In the genomic region with DNA sequence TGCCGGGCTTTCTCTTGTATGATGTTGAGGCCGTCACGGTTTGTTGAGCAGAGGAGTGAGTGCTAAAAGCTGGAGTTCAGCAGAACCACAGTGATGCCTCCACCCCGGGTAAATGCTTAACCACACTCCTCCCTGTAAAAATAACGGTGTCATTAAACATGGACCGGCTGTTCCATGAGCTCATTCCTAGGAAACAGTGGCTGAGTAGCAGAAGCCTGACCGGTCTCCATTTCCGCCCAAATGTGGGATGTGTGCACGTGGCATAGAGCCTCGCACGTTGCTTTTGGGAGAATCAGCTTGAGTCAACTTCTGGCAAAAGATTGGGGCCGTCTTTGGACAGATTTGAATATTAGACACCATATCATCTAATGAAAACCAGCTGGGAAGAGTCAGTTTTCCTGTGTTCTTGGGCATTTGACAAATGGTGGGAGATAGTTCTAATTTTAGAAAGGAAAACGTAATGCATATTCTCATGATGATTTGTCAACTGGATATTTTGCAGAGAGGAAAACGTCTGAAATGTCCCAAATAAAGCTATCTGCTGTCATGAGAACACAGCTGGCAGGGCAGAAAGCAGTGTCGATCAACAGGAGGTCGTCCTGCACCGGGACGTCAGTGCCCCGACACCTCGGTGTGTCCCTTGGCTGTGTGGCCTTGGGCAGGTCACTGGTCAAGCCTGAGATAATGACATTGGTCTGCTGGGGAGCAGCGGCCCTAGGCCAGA, we compare ENCODE assay signal across 1 cellular context.
TF ChIP-seq lines count a peak whose summit lies in the region.

No MANE protein-coding gene starts in this region.

TF ChIP-seq in GM12878, 131 proteins besides CTCF, POLR2A, EP300 and RAD21 (continues in another document):
- TF ChIP-seq BMI1 (IDR thresholded peaks at IDR 0.05; ENCODE audit: borderline replicate concordance) (peak; percentile 28; the same call in 1 of the 2 replicates), ESRRA (IDR thresholded peaks at IDR 0.05; ENCODE audit: low read length) (no peak), CREM (IDR thresholded peaks at IDR 0.05; ENCODE audit: low read depth) (peak; percentile 71), CHD2 (IDR thresholded peaks at IDR 0.05; ENCODE audit: borderline replicate concordance, low read depth, low read length) (peak; percentile 20; the same call in 1 of the 2 replicates), RCOR1 (conservative IDR thresholded peaks at IDR 0.05; ENCODE audit: low read depth, low read length) (no peak), BACH1 (IDR thresholded peaks at IDR 0.05; ENCODE audit: borderline replicate concordance) (0 out of 2 replicates have a peak, but pooled peaks have one; percentile 15), CBFB (IDR thresholded peaks at IDR 0.05; ENCODE audit: low read depth) (peak; percentile 70), BHLHE40 (IDR thresholded peaks at IDR 0.05; ENCODE audit: borderline replicate concordance in 1 of 2, low read depth in 2 of 2, low read length in 1 of 2) (peak; percentile 51 to 72; a peak in 1 of 4 replicates), GATAD2B (conservative IDR thresholded peaks at IDR 0.05; ENCODE audit: low read depth) (peak; percentile 71; the same call in 1 of the 2 replicates), NFIC (IDR thresholded peaks at IDR 0.05; ENCODE audit: low read depth, low read length) (peak; percentile 62), ZNF384 (IDR thresholded peaks at IDR 0.05; ENCODE audit: borderline replicate concordance, low read depth, low read length) (no peak), DPF2 (IDR thresholded peaks at IDR 0.05) (peak; percentile 91), TCF12 (IDR thresholded peaks at IDR 0.05; ENCODE audit: low read depth, low read length) (peak; percentile 85), NBN (IDR thresholded peaks at IDR 0.05) (0 out of 2 replicates have a peak, but pooled peaks have one; percentile 66), ASH2L (IDR thresholded peaks at IDR 0.05; ENCODE audit: borderline replicate concordance, low read depth) (no peak), POLR2AphosphoS5 (IDR thresholded peaks at IDR 0.05; ENCODE audit: low read length) (no peak), PAX8 (IDR thresholded peaks at IDR 0.05) (peak; percentile 99), MYC (IDR thresholded peaks at IDR 0.05; ENCODE audit: insufficient read depth, insufficient read length, insufficient replicate concordance, low read length, severe bottlenecking) (no peak), BCL11A (IDR thresholded peaks at IDR 0.05; ENCODE audit: low read depth, low read length) (peak; percentile 50; the same call in 1 of the 2 replicates), IKZF1 (conservative IDR thresholded peaks at IDR 0.05) (peak; percentile 96), IKZF2 (IDR thresholded peaks at IDR 0.05) (peak; percentile 94 to 95), JUNB (IDR thresholded peaks at IDR 0.05) (peak; percentile 60), ATF7 (IDR thresholded peaks at IDR 0.05; ENCODE audit: low read depth) (peak; percentile 80; the same call in 1 of the 2 replicates), ZNF217 (IDR thresholded peaks at IDR 0.05) (peak; percentile 57; the same call in 1 of the 2 replicates), NR2F1 (conservative IDR thresholded peaks at IDR 0.05) (0 out of 2 replicates have a peak, but pooled peaks have one; percentile 30), RUNX3 (IDR thresholded peaks at IDR 0.05; ENCODE audit: low read length) (peak; percentile 93), POU2F2 (IDR thresholded peaks at IDR 0.05; ENCODE audit: borderline replicate concordance, low read depth, low read length) (no peak), POLR2AphosphoS2 (IDR thresholded peaks at IDR 0.05; ENCODE audit: low read depth, low read length) (no peak), PAX5 (IDR thresholded peaks at IDR 0.05; ENCODE audit: borderline replicate concordance, low read depth, low read length) (peak; percentile 99), YBX1 (IDR thresholded peaks at IDR 0.05) (no peak), EED (IDR thresholded peaks at IDR 0.05; ENCODE audit: low read depth) (peak; percentile 88), TCF3 (IDR thresholded peaks at IDR 0.05; ENCODE audit: borderline replicate concordance, insufficient read depth, low read depth, low read length) (peak; percentile 61; the same call in 1 of the 2 replicates), MTA2 (IDR thresholded peaks at IDR 0.05; ENCODE audit: low read depth) (peak; percentile 79), SRF (IDR thresholded peaks at IDR 0.05; ENCODE audit: low read depth in 2 of 2, low read length in 2 of 2) (peak in 1 of 2 experiments; percentile 82; a peak in 2 of 4 replicates), GABPA (IDR thresholded peaks at IDR 0.05; ENCODE audit: low read depth) (0 out of 2 replicates have a peak, but pooled peaks have one; percentile 25), MEF2B (IDR thresholded peaks at IDR 0.05; ENCODE audit: partially characterized antibody, poor library complexity, severe bottlenecking) (peak; percentile 27), NFXL1 (IDR thresholded peaks at IDR 0.05; ENCODE audit: borderline replicate concordance) (no peak), SP1 (IDR thresholded peaks at IDR 0.05; ENCODE audit: low read depth, low read length) (peak; percentile 67)
- TF ChIP-seq, protein P1, sequence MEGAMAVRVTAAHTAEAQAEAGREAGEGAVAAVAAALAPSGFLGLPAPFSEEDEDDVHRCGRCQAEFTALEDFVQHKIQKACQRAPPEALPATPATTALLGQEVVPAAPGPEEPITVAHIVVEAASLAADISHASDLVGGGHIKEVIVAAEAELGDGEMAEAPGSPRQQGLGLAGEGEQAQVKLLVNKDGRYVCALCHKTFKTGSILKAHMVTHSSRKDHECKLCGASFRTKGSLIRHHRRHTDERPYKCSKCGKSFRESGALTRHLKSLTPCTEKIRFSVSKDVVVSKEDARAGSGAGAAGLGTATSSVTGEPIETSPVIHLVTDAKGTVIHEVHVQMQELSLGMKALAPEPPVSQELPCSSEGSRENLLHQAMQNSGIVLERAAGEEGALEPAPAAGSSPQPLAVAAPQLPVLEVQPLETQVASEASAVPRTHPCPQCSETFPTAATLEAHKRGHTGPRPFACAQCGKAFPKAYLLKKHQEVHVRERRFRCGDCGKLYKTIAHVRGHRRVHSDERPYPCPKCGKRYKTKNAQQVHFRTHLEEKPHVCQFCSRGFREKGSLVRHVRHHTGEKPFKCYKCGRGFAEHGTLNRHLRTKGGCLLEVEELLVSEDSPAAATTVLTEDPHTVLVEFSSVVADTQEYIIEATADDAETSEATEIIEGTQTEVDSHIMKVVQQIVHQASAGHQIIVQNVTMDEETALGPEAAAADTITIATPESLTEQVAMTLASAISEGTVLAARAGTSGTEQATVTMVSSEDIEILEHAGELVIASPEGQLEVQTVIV (IDR thresholded peaks at IDR 0.05; ENCODE audit: borderline replicate concordance, partially characterized antibody) = no peak
- TF ChIP-seq, protein P2, sequence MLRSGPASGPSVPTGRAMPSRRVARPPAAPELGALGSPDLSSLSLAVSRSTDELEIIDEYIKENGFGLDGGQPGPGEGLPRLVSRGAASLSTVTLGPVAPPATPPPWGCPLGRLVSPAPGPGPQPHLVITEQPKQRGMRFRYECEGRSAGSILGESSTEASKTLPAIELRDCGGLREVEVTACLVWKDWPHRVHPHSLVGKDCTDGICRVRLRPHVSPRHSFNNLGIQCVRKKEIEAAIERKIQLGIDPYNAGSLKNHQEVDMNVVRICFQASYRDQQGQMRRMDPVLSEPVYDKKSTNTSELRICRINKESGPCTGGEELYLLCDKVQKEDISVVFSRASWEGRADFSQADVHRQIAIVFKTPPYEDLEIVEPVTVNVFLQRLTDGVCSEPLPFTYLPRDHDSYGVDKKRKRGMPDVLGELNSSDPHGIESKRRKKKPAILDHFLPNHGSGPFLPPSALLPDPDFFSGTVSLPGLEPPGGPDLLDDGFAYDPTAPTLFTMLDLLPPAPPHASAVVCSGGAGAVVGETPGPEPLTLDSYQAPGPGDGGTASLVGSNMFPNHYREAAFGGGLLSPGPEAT (IDR thresholded peaks at IDR 0.05; ENCODE audit: low read depth) = peak; percentile 91
- TF ChIP-seq, protein P3, sequence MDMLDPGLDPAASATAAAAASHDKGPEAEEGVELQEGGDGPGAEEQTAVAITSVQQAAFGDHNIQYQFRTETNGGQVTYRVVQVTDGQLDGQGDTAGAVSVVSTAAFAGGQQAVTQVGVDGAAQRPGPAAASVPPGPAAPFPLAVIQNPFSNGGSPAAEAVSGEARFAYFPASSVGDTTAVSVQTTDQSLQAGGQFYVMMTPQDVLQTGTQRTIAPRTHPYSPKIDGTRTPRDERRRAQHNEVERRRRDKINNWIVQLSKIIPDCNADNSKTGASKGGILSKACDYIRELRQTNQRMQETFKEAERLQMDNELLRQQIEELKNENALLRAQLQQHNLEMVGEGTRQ (IDR thresholded peaks at IDR 0.05; ENCODE audit: borderline replicate concordance, low read depth, low read length) = no peak
- TF ChIP-seq, protein P4, sequence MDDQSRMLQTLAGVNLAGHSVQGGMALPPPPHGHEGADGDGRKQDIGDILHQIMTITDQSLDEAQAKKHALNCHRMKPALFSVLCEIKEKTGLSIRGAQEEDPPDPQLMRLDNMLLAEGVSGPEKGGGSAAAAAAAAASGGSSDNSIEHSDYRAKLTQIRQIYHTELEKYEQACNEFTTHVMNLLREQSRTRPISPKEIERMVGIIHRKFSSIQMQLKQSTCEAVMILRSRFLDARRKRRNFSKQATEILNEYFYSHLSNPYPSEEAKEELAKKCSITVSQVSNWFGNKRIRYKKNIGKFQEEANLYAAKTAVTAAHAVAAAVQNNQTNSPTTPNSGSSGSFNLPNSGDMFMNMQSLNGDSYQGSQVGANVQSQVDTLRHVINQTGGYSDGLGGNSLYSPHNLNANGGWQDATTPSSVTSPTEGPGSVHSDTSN (IDR thresholded peaks at IDR 0.05; ENCODE audit: insufficient replicate concordance, low read depth, low read length) = peak; percentile 21
- TF ChIP-seq, protein P5, sequence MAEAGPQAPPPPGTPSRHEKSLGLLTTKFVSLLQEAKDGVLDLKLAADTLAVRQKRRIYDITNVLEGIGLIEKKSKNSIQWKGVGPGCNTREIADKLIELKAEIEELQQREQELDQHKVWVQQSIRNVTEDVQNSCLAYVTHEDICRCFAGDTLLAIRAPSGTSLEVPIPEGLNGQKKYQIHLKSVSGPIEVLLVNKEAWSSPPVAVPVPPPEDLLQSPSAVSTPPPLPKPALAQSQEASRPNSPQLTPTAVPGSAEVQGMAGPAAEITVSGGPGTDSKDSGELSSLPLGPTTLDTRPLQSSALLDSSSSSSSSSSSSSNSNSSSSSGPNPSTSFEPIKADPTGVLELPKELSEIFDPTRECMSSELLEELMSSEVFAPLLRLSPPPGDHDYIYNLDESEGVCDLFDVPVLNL (IDR thresholded peaks at IDR 0.05; ENCODE audit: low read depth, low read length) = no peak
- TF ChIP-seq, protein P6, sequence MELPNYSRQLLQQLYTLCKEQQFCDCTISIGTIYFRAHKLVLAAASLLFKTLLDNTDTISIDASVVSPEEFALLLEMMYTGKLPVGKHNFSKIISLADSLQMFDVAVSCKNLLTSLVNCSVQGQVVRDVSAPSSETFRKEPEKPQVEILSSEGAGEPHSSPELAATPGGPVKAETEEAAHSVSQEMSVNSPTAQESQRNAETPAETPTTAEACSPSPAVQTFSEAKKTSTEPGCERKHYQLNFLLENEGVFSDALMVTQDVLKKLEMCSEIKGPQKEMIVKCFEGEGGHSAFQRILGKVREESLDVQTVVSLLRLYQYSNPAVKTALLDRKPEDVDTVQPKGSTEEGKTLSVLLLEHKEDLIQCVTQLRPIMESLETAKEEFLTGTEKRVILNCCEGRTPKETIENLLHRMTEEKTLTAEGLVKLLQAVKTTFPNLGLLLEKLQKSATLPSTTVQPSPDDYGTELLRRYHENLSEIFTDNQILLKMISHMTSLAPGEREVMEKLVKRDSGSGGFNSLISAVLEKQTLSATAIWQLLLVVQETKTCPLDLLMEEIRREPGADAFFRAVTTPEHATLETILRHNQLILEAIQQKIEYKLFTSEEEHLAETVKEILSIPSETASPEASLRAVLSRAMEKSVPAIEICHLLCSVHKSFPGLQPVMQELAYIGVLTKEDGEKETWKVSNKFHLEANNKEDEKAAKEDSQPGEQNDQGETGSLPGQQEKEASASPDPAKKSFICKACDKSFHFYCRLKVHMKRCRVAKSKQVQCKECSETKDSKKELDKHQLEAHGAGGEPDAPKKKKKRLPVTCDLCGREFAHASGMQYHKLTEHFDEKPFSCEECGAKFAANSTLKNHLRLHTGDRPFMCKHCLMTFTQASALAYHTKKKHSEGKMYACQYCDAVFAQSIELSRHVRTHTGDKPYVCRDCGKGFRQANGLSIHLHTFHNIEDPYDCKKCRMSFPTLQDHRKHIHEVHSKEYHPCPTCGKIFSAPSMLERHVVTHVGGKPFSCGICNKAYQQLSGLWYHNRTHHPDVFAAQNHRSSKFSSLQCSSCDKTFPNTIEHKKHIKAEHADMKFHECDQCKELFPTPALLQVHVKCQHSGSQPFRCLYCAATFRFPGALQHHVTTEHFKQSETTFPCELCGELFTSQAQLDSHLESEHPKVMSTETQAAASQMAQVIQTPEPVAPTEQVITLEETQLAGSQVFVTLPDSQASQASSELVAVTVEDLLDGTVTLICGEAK (IDR thresholded peaks at IDR 0.05; ENCODE audit: borderline replicate concordance) = no peak
- TF ChIP-seq, protein P7, sequence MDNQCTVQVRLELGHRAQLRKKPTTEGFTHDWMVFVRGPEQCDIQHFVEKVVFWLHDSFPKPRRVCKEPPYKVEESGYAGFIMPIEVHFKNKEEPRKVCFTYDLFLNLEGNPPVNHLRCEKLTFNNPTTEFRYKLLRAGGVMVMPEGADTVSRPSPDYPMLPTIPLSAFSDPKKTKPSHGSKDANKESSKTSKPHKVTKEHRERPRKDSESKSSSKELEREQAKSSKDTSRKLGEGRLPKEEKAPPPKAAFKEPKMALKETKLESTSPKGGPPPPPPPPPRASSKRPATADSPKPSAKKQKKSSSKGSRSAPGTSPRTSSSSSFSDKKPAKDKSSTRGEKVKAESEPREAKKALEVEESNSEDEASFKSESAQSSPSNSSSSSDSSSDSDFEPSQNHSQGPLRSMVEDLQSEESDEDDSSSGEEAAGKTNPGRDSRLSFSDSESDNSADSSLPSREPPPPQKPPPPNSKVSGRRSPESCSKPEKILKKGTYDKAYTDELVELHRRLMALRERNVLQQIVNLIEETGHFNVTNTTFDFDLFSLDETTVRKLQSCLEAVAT (IDR thresholded peaks at IDR 0.05) = 0 out of 2 replicates have a peak, but pooled peaks have one; percentile 50
- TF ChIP-seq, protein P8, sequence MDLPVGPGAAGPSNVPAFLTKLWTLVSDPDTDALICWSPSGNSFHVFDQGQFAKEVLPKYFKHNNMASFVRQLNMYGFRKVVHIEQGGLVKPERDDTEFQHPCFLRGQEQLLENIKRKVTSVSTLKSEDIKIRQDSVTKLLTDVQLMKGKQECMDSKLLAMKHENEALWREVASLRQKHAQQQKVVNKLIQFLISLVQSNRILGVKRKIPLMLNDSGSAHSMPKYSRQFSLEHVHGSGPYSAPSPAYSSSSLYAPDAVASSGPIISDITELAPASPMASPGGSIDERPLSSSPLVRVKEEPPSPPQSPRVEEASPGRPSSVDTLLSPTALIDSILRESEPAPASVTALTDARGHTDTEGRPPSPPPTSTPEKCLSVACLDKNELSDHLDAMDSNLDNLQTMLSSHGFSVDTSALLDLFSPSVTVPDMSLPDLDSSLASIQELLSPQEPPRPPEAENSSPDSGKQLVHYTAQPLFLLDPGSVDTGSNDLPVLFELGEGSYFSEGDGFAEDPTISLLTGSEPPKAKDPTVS (IDR thresholded peaks at IDR 0.05; ENCODE audit: low read depth, low read length) = no peak
- TF ChIP-seq, protein P9, sequence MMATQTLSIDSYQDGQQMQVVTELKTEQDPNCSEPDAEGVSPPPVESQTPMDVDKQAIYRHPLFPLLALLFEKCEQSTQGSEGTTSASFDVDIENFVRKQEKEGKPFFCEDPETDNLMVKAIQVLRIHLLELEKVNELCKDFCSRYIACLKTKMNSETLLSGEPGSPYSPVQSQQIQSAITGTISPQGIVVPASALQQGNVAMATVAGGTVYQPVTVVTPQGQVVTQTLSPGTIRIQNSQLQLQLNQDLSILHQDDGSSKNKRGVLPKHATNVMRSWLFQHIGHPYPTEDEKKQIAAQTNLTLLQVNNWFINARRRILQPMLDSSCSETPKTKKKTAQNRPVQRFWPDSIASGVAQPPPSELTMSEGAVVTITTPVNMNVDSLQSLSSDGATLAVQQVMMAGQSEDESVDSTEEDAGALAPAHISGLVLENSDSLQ (IDR thresholded peaks at IDR 0.05) = peak; percentile 71
